23 cellular contexts compared by ENCODE assay signal in the genomic region with DNA sequence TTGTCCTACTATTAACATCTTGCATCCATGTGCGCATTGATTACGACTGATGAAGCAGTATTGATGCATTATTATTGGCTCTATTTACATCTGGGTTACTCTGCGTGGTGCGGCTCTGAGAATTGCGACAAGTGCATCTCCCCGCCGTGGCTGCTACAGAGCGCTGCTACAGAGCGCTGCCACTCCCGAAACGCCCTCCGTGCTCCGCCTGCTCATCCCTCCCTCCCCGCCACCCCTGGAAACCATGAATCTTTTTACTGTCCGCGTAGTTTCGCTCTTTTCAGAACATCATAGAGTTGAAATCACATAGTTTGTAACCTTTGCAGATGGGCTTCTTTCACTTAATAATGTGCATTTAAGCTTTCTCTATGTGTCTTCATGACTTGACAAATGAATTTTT.
DNase-seq lines count a peak whose midpoint lies in the region; ATAC-seq, FAIRE-seq and TF ChIP-seq lines count a peak whose summit lies in the region.
"Had no signal": no experiment of that assay in that cellular context is flagged by ENCODE, and none has a peak within 500 bp of the region (broad histone marks: within the 10 kb centered on the region; RNA-seq: fewer than 3 reads in every experiment).

No MANE protein-coding gene starts in this region.

- no peak overlapping the region for H3K9ac ChIP-seq in BLaER1 treated with 17β-estradiol and CSF1 and Interleukin-3, amounts not matched to agents 10 nM and 100 nM
- H3K9ac ChIP-seq in K562 (ENCODE audit: insufficient read depth in 1 of 2, low read depth in 2 of 2, low read length in 2 of 2) = no peak overlapping the region

- peaks cover 0 to 14% (median 0%) of the 10 kb centered on the region in 11 experiments; a peak in 3 of 22 replicates for H4K20me1 ChIP-seq in BLaER1 treated with 17β-estradiol and CSF1 and Interleukin-3, amounts not matched to agents 10 nM and 100 nM
- no peaks in the 10 kb centered on the region for H4K20me1 ChIP-seq in K562 (replicated peaks; ENCODE audit: control insufficient read depth, insufficient read depth, low read length)

- TF ChIP-seq POLR2A in K562 (conservative IDR thresholded peaks at IDR 0.05) (no peak), GM18505 (IDR thresholded peaks at IDR 0.05; ENCODE audit: borderline replicate concordance, extremely low read depth, insufficient read depth, insufficient read length) (no peak)

- no peak for TF ChIP-seq CTCF in K562 (IDR thresholded peaks at IDR 0.05 in 2 of 3, conservative IDR thresholded peaks at IDR 0.05 in 1 of 3; ENCODE audit: insufficient read depth in 2 of 3, low read depth in 1 of 3, low read length in 3 of 3)

- DNase-seq in K562 (ENCODE audit: extremely low read depth in 1 of 4, low spot score in 3 of 4) = no peak
- DNase-seq in naive B cell = no peak
- DNase-seq in stimulated activated naive CD8-positive, alpha-beta T cell treated with anti-CD3 and anti-CD28 coated beads, Interleukin-15, amount 100 ng/mL, for 72 hours = no peak
- DNase-seq: 8988T; ACHN; AML-193; Caco-2; CD4-positive, CD25-positive, alpha-beta regulatory T cell; CD8-positive, alpha-beta T cell; DMS153; DND-41; GOT3; HFFc6 had no signal

- H3K36me3 ChIP-seq in BLaER1 treated with 17β-estradiol and CSF1 and Interleukin-3, amounts not matched to agents 10 nM and 100 nM = no peaks in the 10 kb centered on the region
- H3K36me3 ChIP-seq in K562 (ENCODE audit: control insufficient read depth, insufficient read depth, low read length) = no peaks in the 10 kb centered on the region
- H3K36me3 ChIP-seq: HAP-1 had no signal

- no peak for FAIRE-seq in K562 (lab: Jason Lieb, UNC)
- FAIRE-seq: A549, G401.6, GM12892, H54 had no signal

- H3K9me3 ChIP-seq in BLaER1 treated with 17β-estradiol and CSF1 and Interleukin-3, amounts not matched to agents 10 nM and 100 nM (replicated peaks in 1 of 11) = no peaks in the 10 kb centered on the region
- no peaks in the 10 kb centered on the region for H3K9me3 ChIP-seq in K562 (replicated peaks; ENCODE audit: control insufficient read depth, insufficient read depth, low read depth, low read length)
- H3K9me3 ChIP-seq: A549, HAP-1 had no signal

- peaks cover 12 to 26% (median 15%) of the 10 kb centered on the region in 3 donors for H3K27me3 Mint-ChIP-seq in naive B cell
- peaks cover 12% of the 10 kb centered on the region for H3K27me3 Mint-ChIP-seq in stimulated activated naive CD8-positive, alpha-beta T cell treated with anti-CD3 and anti-CD28 coated beads, Interleukin-15, amount 100 ng/mL, for 72 hours
- H3K27me3 Mint-ChIP-seq: CD4-positive, CD25-positive, alpha-beta regulatory T cell had no signal

- peak overlapping the region in 1 of 11 experiments; percentile 71; a peak in 1 of 22 replicates for H3K27ac ChIP-seq in BLaER1 treated with 17β-estradiol and CSF1 and Interleukin-3, amounts not matched to agents 10 nM and 100 nM
- H3K27ac ChIP-seq in K562 (ENCODE audit: extremely low read depth, low read depth, low read length) = no peak overlapping the region
- H3K27ac ChIP-seq: A549, C4-2B had no signal

- TF ChIP-seq EP300 in K562 (IDR thresholded peaks at IDR 0.05; ENCODE audit: low read length) = no peak

- H3K4me2 ChIP-seq in BLaER1 treated with 17β-estradiol and CSF1 and Interleukin-3, amounts not matched to agents 10 nM and 100 nM = peak overlapping the region in 8 of 11 experiments; percentile 76 to 93 (median 91); a peak in 10 of 22 replicates
- H3K4me2 ChIP-seq in K562 (ENCODE audit: insufficient read depth, low read length) = no peak overlapping the region
- H3K4me2 ChIP-seq: A549 had no signal

- no peaks in the 10 kb centered on the region for H3K79me2 ChIP-seq in K562 (ENCODE audit: control insufficient read depth, insufficient read depth, low read length)

- no peaks in the 10 kb centered on the region for H3K9me1 ChIP-seq in K562 (ENCODE audit: control insufficient read depth, insufficient read depth, low read length)

- in situ Hi-C loops in K562 (cut with MboI) = no loop called here

- H3K4me1 Mint-ChIP-seq in naive B cell = peaks cover 30 to 49% (median 33%) of the 10 kb centered on the region in 3 donors
- no peaks in the 10 kb centered on the region for H3K4me1 Mint-ChIP-seq in stimulated activated naive CD8-positive, alpha-beta T cell treated with anti-CD3 and anti-CD28 coated beads, Interleukin-15, amount 100 ng/mL, for 72 hours
- H3K4me1 Mint-ChIP-seq: CD4-positive, CD25-positive, alpha-beta regulatory T cell had no signal

- no TSS peak for BruUV-seq in K562 (replicated peaks; lab: Mats Ljungman, UMichigan)

- peaks cover 0 to 3% of the 10 kb centered on the region in 2 donors for H3K36me3 Mint-ChIP-seq in naive B cell
- H3K36me3 Mint-ChIP-seq: CD4-positive, CD25-positive, alpha-beta regulatory T cell; CD8-positive, alpha-beta T cell had no signal

- H3K4me3 Mint-ChIP-seq in naive B cell = peak overlapping the region in 3 of 8 donors; percentile 12 to 60 (median 43)
- H3K4me3 Mint-ChIP-seq in stimulated activated naive CD8-positive, alpha-beta T cell treated with anti-CD3 and anti-CD28 coated beads, Interleukin-15, amount 100 ng/mL, for 72 hours = no peak overlapping the region
- H3K4me3 Mint-ChIP-seq: CD4-positive, CD25-positive, alpha-beta regulatory T cell; CD8-positive, alpha-beta T cell; HFFc6 had no signal

- POLR2A ChIA-PET in K562 (lab: Yijun Ruan, JAX) = no interaction called here

- H3K9me3 Mint-ChIP-seq in naive B cell = no peaks in the 10 kb centered on the region
- no peaks in the 10 kb centered on the region for H3K9me3 Mint-ChIP-seq in stimulated activated naive CD8-positive, alpha-beta T cell treated with anti-CD3 and anti-CD28 coated beads, Interleukin-15, amount 100 ng/mL, for 72 hours
- H3K9me3 Mint-ChIP-seq: CD4-positive, CD25-positive, alpha-beta regulatory T cell; CD8-positive, alpha-beta T cell had no signal

- H3K27me3 ChIP-seq in BLaER1 treated with 17β-estradiol and CSF1 and Interleukin-3, amounts not matched to agents 10 nM and 100 nM = peaks cover 0 to 8% (median 0%) of the 10 kb centered on the region in 11 experiments; a peak in 1 of 22 replicates
- H3K27me3 ChIP-seq in K562 (ENCODE audit: control insufficient read depth in 2 of 2, insufficient read depth in 2 of 2, low read length in 2 of 2) = peaks cover 22 to 57% of the 10 kb centered on the region in 2 experiments; a peak in 4 of 5 replicates

- H3K27ac Mint-ChIP-seq in naive B cell = peak overlapping the region in 4 of 6 donors; percentile 17 to 90 (median 50)
- H3K27ac Mint-ChIP-seq in stimulated activated naive CD8-positive, alpha-beta T cell treated with anti-CD3 and anti-CD28 coated beads, Interleukin-15, amount 100 ng/mL, for 72 hours = no peak overlapping the region
- H3K27ac Mint-ChIP-seq: CD4-positive, CD25-positive, alpha-beta regulatory T cell; CD8-positive, alpha-beta T cell; HFFc6 had no signal

- CTCF ChIA-PET in K562 (lab: Yijun Ruan, JAX; ENCODE audit: low intra/inter-chr PET ratio) = no interaction called here

- H2AFZ ChIP-seq in K562 (ENCODE audit: low read depth, low read length) = no peak overlapping the region

- H3K4me3 ChIP-seq in BLaER1 treated with 17β-estradiol and CSF1 and Interleukin-3, amounts not matched to agents 10 nM and 100 nM = no peak overlapping the region
- H3K4me3 ChIP-seq in K562 = no peak overlapping the region
- H3K4me3 ChIP-seq: A549, HAP-1 had no signal

- intact Hi-C loops in K562 (cut with micrococcal nuclease) = no loop called here

- TF ChIP-seq RAD21 in K562 (CRISPR knock-in tag; conservative IDR thresholded peaks at IDR 0.05 in 1 of 2, IDR thresholded peaks at IDR 0.05 in 1 of 2) = no peak

- 1% methylated on average over 17 of the region's 17 CpGs for WGBS in K562 (ENCODE audit: insufficient coverage, low coverage, missing lambda C conversion rate)

- H3K4me1 ChIP-seq in BLaER1 treated with 17β-estradiol and CSF1 and Interleukin-3, amounts not matched to agents 10 nM and 100 nM = peaks cover 16 to 57% (median 35%) of the 10 kb centered on the region in 10 experiments
- no peaks in the 10 kb centered on the region for H3K4me1 ChIP-seq in K562 (replicated peaks in 1 of 2; ENCODE audit: control insufficient read depth in 2 of 2, insufficient read depth in 2 of 2, low read length in 2 of 2)
- H3K4me1 ChIP-seq: A549, HAP-1 had no signal

- no peak for ATAC-seq in K562
- no peak for ATAC-seq in naive B cell (ENCODE audit: low read depth in 2 of 2)
- no peak for ATAC-seq in stimulated activated naive CD8-positive, alpha-beta T cell treated with anti-CD3 and anti-CD28 coated beads, Interleukin-15, amount 100 ng/mL, for 72 hours
- no peak for ATAC-seq in GM18505 (IDR thresholded peaks at IDR 0.05; ENCODE audit: unreplicated experiment)
- ATAC-seq in HG03045 (IDR thresholded peaks at IDR 0.05; ENCODE audit: unreplicated experiment) = no peak
- no peak for ATAC-seq in GM21360 (IDR thresholded peaks at IDR 0.05; ENCODE audit: unreplicated experiment)
- ATAC-seq: A549 had no signal

TF ChIP-seq in K562, 482 proteins besides CTCF, POLR2A, EP300 and RAD21 (continues in another document):
- no peak for TF ChIP-seq ZNF217 (CRISPR knock-in tag; IDR thresholded peaks at IDR 0.05)
- TF ChIP-seq, protein P1, sequence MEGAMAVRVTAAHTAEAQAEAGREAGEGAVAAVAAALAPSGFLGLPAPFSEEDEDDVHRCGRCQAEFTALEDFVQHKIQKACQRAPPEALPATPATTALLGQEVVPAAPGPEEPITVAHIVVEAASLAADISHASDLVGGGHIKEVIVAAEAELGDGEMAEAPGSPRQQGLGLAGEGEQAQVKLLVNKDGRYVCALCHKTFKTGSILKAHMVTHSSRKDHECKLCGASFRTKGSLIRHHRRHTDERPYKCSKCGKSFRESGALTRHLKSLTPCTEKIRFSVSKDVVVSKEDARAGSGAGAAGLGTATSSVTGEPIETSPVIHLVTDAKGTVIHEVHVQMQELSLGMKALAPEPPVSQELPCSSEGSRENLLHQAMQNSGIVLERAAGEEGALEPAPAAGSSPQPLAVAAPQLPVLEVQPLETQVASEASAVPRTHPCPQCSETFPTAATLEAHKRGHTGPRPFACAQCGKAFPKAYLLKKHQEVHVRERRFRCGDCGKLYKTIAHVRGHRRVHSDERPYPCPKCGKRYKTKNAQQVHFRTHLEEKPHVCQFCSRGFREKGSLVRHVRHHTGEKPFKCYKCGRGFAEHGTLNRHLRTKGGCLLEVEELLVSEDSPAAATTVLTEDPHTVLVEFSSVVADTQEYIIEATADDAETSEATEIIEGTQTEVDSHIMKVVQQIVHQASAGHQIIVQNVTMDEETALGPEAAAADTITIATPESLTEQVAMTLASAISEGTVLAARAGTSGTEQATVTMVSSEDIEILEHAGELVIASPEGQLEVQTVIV (CRISPR knock-in tag; IDR thresholded peaks at IDR 0.05; ENCODE audit: borderline replicate concordance) = no peak

Comparison
In these comparisons a context has a peak if more than half of its experiments do, and no peak if none do; other contexts are left out.
1. H3K27ac Mint-ChIP-seq: peak in naive B cell (4 of 6); none in stimulated activated naive CD8-positive, alpha-beta T cell treated with anti-CD3 and anti-CD28 coated beads, Interleukin-15, amount 100 ng/mL, for 72 hours (0 of 2).